9 cellular contexts compared by ENCODE assay signal in genomic region chr14:95683793-95684192, GRCh38. TPM values are rescaled to one million over a fixed set of nuclear protein-coding genes. Genes with fewer than 3 reads are reported as not detected.
A peak's percentile ranks its signal among the peaks of the same experiment; 100 is the strongest.
DNase-seq lines count a peak whose midpoint lies in the region; ATAC-seq, FAIRE-seq and TF ChIP-seq lines count a peak whose summit lies in the region.
"Had no signal": no experiment of that assay in that cellular context is flagged by ENCODE, and none has a peak within 500 bp of the region (broad histone marks: within the 10 kb centered on the region; RNA-seq: fewer than 3 reads in every experiment).

No MANE protein-coding gene starts in this region.

- no peaks in the 10 kb centered on the region for H3K4me1 ChIP-seq in CD4-positive, CD25-positive, alpha-beta regulatory T cell (ENCODE audit: control insufficient read depth, insufficient read depth, low read length, poor library complexity, severe bottlenecking)
- no peaks in the 10 kb centered on the region for H3K4me1 ChIP-seq in keratinocyte (ENCODE audit: control insufficient read depth, extremely low read depth, insufficient read depth, low read length)

- no peak overlapping the region for H3K4me3 ChIP-seq in CD4-positive, CD25-positive, alpha-beta regulatory T cell (ENCODE audit: low read depth, low read length)
- no peak overlapping the region for H3K4me3 ChIP-seq in H7 (ENCODE audit: insufficient read depth, low read depth, low read length)
- H3K4me3 ChIP-seq in keratinocyte (ENCODE audit: control insufficient read depth in 2 of 3, extremely low read depth in 1 of 3, insufficient read depth in 2 of 3, low read depth in 1 of 3, low read length in 3 of 3): no peak overlapping the region

- H3K9me1 ChIP-seq in keratinocyte (ENCODE audit: control insufficient read depth, extremely low read depth, insufficient read depth, low read length): no peaks in the 10 kb centered on the region

- no peaks in the 10 kb centered on the region for H3K79me2 ChIP-seq in keratinocyte (ENCODE audit: control insufficient read depth, insufficient read depth, low read length)

- H3K36me3 Mint-ChIP-seq in CD4-positive, CD25-positive, alpha-beta regulatory T cell: no peaks in the 10 kb centered on the region

- H3K4me3 Mint-ChIP-seq in CD4-positive, CD25-positive, alpha-beta regulatory T cell: no peak overlapping the region

- H3K27ac Mint-ChIP-seq in CD4-positive, CD25-positive, alpha-beta regulatory T cell: no peak overlapping the region

- peak; percentile 41 to 76 (median 42) for TF ChIP-seq CTCF in keratinocyte (optimal IDR thresholded peaks at IDR 0.05 in 1 of 3, IDR thresholded peaks at IDR 0.05 in 1 of 3, conservative IDR thresholded peaks at IDR 0.05 in 1 of 3; ENCODE audit: extremely low read depth in 1 of 3, insufficient read depth in 2 of 3, low read length in 3 of 3)

- no peaks in the 10 kb centered on the region for H3K9me3 ChIP-seq in CD4-positive, CD25-positive, alpha-beta regulatory T cell (ENCODE audit: control insufficient read depth in 2 of 2, low read length in 2 of 2)
- H3K9me3 ChIP-seq in keratinocyte (ENCODE audit: control insufficient read depth, low read depth, low read length): no peaks in the 10 kb centered on the region

- no peak for FAIRE-seq in keratinocyte (lab: Jason Lieb, UNC)
- FAIRE-seq: endometrium had no signal

- H4K20me1 ChIP-seq in keratinocyte (ENCODE audit: control insufficient read depth, extremely low read depth, insufficient read depth, low read length): no peaks in the 10 kb centered on the region

- H2AFZ ChIP-seq in keratinocyte (ENCODE audit: control insufficient read depth, low read length): no peak overlapping the region

- no peaks in the 10 kb centered on the region for H3K27me3 ChIP-seq in CD4-positive, CD25-positive, alpha-beta regulatory T cell (ENCODE audit: control insufficient read depth, insufficient read depth, low read length)
- H3K27me3 ChIP-seq in H7 (ENCODE audit: control insufficient read depth, insufficient read depth, low read length) (peaks cover 2% of the 10 kb centered on the region; the same call in 1 of the 2 replicates), keratinocyte (ENCODE audit: control insufficient read depth, extremely low read depth, insufficient read depth, low read length) (no peaks in the 10 kb centered on the region)

- H3K4me1 Mint-ChIP-seq in CD4-positive, CD25-positive, alpha-beta regulatory T cell: no peaks in the 10 kb centered on the region

- peaks cover 0 to 3% (median 0%) of the 10 kb centered on the region in 7 donors for H3K9me3 Mint-ChIP-seq in CD4-positive, CD25-positive, alpha-beta regulatory T cell

- no peak overlapping the region for H3K27ac ChIP-seq in CD4-positive, CD25-positive, alpha-beta regulatory T cell (ENCODE audit: insufficient read depth, low read length, poor library complexity, severe bottlenecking)
- H3K27ac ChIP-seq in keratinocyte (ENCODE audit: control insufficient read depth, insufficient read depth, low read length): no peak overlapping the region

- peaks cover 17% of the 10 kb centered on the region for H3K27me3 Mint-ChIP-seq in CD4-positive, CD25-positive, alpha-beta regulatory T cell

- dilution Hi-C loops in keratinocyte (cut with MboI; ENCODE audit: extremely low pct_ligation_motif_present, low sequenced_read_pairs): no loop called here

- no peak overlapping the region for H3K9ac ChIP-seq in keratinocyte (ENCODE audit: control insufficient read depth, extremely low read depth, insufficient read depth, low read length)

- no peaks in the 10 kb centered on the region for H3K36me3 ChIP-seq in CD4-positive, CD25-positive, alpha-beta regulatory T cell (ENCODE audit: control insufficient read depth, insufficient read depth, low read length)
- H3K36me3 ChIP-seq in H7 (replicated peaks; ENCODE audit: control insufficient read depth, insufficient read depth, low read length) (no peaks in the 10 kb centered on the region), keratinocyte (ENCODE audit: control insufficient read depth in 2 of 2, extremely low read depth in 1 of 2, insufficient read depth in 2 of 2, low read length in 2 of 2) (no peaks in the 10 kb centered on the region)

- ATAC-seq in CD4-positive, CD25-positive, alpha-beta regulatory T cell (ENCODE audit: low read depth in 2 of 2): no peak
- ATAC-seq in HG03469 (IDR thresholded peaks at IDR 0.05; ENCODE audit: unreplicated experiment) (no peak), HG03521 (IDR thresholded peaks at IDR 0.05; ENCODE audit: unreplicated experiment) (no peak), GM19023 (IDR thresholded peaks at IDR 0.05; ENCODE audit: unreplicated experiment) (no peak)

- DNase-seq in CD4-positive, CD25-positive, alpha-beta regulatory T cell: peak in 2 of 3 donors; percentile 8 to 34
- peak; percentile 90 for DNase-seq in H7
- DNase-seq in activated CD4-positive, alpha-beta T cell treated with anti-CD3 and anti-CD28 coated beads, Interleukin-2, amount 50 U/mL, for 24 hours (ENCODE audit: low read depth in 1 of 2, low spot score in 1 of 2): peak; percentile 3 to 11
- DNase-seq in keratinocyte (ENCODE audit: low read depth, low spot score): no peak
- no peak for DNase-seq in NCI-H510A (lab: John Stamatoyannopoulos, UW)

- no peak overlapping the region for H3K4me2 ChIP-seq in keratinocyte (ENCODE audit: control insufficient read depth, extremely low read depth, insufficient read depth, low read depth, low read length)

RNA-seq across cellular contexts. Expression of gene TCL1B, which starts 2.4 kb away (rescaled TPM):
- total RNA-seq in CD4-positive, CD25-positive, alpha-beta regulatory T cell: not detected
- polyA plus RNA-seq in CD4-positive, CD25-positive, alpha-beta regulatory T cell: not detected
- total RNA-seq in H7 (2014; rRNA removed; shearing (Covaris generic)): 14.0 and 18.5 TPM in 2 replicates
- polyA plus RNA-seq in keratinocyte: not detected in 3 replicates
- not detected for polyA plus RNA-seq in keratinocyte (2011; ENCODE audit: low read depth)
- polyA plus RNA-seq in keratinocyte (2011; cell fraction: cytosol; rRNA removed): not detected in 2 replicates
- not detected in 2 replicates for polyA plus RNA-seq in keratinocyte (2011; cell fraction: nucleus; rRNA removed)
- not detected in 2 replicates for polyA plus RNA-seq in keratinocyte (2012; ENCODE audit: low replicate concordance)
- not detected in 3 replicates for polyA minus RNA-seq in keratinocyte
- not detected for polyA minus RNA-seq in keratinocyte (2011; cell fraction: cytosol; rRNA and poly(A)+ RNA removed)
- not detected in 2 replicates for polyA minus RNA-seq in keratinocyte (2011; cell fraction: nucleus; rRNA and poly(A)+ RNA removed)

RNA-seq across cellular contexts. Expression of gene TCL1A, which starts 30.1 kb away (rescaled TPM):
- 0.74 TPM for total RNA-seq in CD4-positive, CD25-positive, alpha-beta regulatory T cell
- 10 to 100 TPM in 1 of 4 donors, 1 to 10 TPM in 2, under 1 TPM in 1; 0.44 to 12.5 (median 2.0) TPM for polyA plus RNA-seq in CD4-positive, CD25-positive, alpha-beta regulatory T cell
- 0.33 TPM in 1 of 2 replicates, not detected in the other for total RNA-seq in H7 (2014; rRNA removed; shearing (Covaris generic))
- not detected in 3 replicates for polyA plus RNA-seq in keratinocyte
- not detected for polyA plus RNA-seq in keratinocyte (2011; ENCODE audit: low read depth)
- not detected in 2 replicates for polyA plus RNA-seq in keratinocyte (2011; cell fraction: cytosol; rRNA removed)
- not detected in 2 replicates for polyA plus RNA-seq in keratinocyte (2011; cell fraction: nucleus; rRNA removed)
- polyA plus RNA-seq in keratinocyte (2012; ENCODE audit: low replicate concordance): not detected in 2 replicates
- polyA minus RNA-seq in keratinocyte: not detected in 3 replicates
- polyA minus RNA-seq in keratinocyte (2011; cell fraction: cytosol; rRNA and poly(A)+ RNA removed): not detected
- not detected in 2 replicates for polyA minus RNA-seq in keratinocyte (2011; cell fraction: nucleus; rRNA and poly(A)+ RNA removed)

Comparison
In these comparisons a context has a peak if more than half of its experiments do, and no peak if none do; other contexts are left out.
1. DNase-seq: peak in CD4-positive, CD25-positive, alpha-beta regulatory T cell (2 of 3), H7 (single experiment) and activated CD4-positive, alpha-beta T cell treated with anti-CD3 and anti-CD28 coated beads, Interleukin-2, amount 50 U/mL, for 24 hours (2 of 2); none in keratinocyte (single experiment) and NCI-H510A (single experiment).
2. RNA of gene TCL1B, which starts 2.4 kb away (total RNA-seq): 14.0 to 18.5 TPM in H7; not detected in CD4-positive, CD25-positive, alpha-beta regulatory T cell (single experiment); every median in the first group is over 10 times any median in the second.